ENCODE assay signal across 8 cellular contexts in genomic region chr16:58128181-58128631, GRCh38.
DNase-seq lines count a peak whose midpoint lies in the region; ATAC-seq and TF ChIP-seq lines count a peak whose summit lies in the region.

No MANE protein-coding gene starts in this region.

- H3K36me3 ChIP-seq in ACC112 (ENCODE audit: insufficient read depth, low read length) (no peaks in the 10 kb centered on the region), mucosa of rectum (ENCODE audit: control insufficient read depth in 2 of 2, insufficient read depth in 2 of 2, low read length in 2 of 2) (no peaks in the 10 kb centered on the region)

- H3K4me3 ChIP-seq in ACC112 (ENCODE audit: low read depth, low read length) (peak overlapping the region; percentile 95), choroid plexus epithelial cell (ENCODE audit: low read depth, low read length) (peak overlapping the region; percentile 91), mucosa of rectum (ENCODE audit: low read length in 2 of 2) (peak overlapping the region; percentile 79 to 84)

- H3K27me3 ChIP-seq in ACC112 (ENCODE audit: insufficient read depth, low read length) (no peaks in the 10 kb centered on the region), mucosa of rectum (ENCODE audit: control insufficient read depth in 2 of 2, insufficient read depth in 2 of 2, low read length in 2 of 2) (no peaks in the 10 kb centered on the region)

- H3K27ac ChIP-seq in ACC112 (ENCODE audit: low read depth, low read length) = peak overlapping the region; percentile 90
- H3K27ac ChIP-seq in mucosa of rectum (ENCODE audit: low read depth in 2 of 2, low read length in 2 of 2) = no peak overlapping the region

- peak overlapping the region; percentile 61 to 98 for H3K9ac ChIP-seq in mucosa of rectum (ENCODE audit: low read depth in 1 of 2, low read length in 2 of 2)

- H3K4me1 ChIP-seq in ACC112 (ENCODE audit: control insufficient read depth, insufficient read depth, low read length, unreplicated experiment) = peaks cover 28% of the 10 kb centered on the region
- H3K4me1 ChIP-seq in mucosa of rectum (ENCODE audit: control insufficient read depth in 2 of 2, insufficient read depth in 2 of 2, low read length in 2 of 2) = peaks cover 28 to 35% of the 10 kb centered on the region in 2 donors

- H2AFZ ChIP-seq in ACC112 (ENCODE audit: low read length, unreplicated experiment) = no peak overlapping the region

- in situ Hi-C loops in KBM-7 (cut with MboI; ENCODE audit: low pct_unique_long_range_greater_than_20kb, low sequenced_read_pairs) = no loop called here

- peak; percentile 26 for DNase-seq in KBM-7
- no peak for DNase-seq in choroid plexus epithelial cell (ENCODE audit: low read depth)
- no peak for DNase-seq in NCI-H2081 treated with DMSO at 0.1 percent for 48 hours (lab: John Stamatoyannopoulos, UW)

- no peak for TF ChIP-seq CTCF in choroid plexus epithelial cell (conservative IDR thresholded peaks at IDR 0.05; ENCODE audit: low read depth, low read length)

- H3K79me2 ChIP-seq in ACC112 (ENCODE audit: control insufficient read depth, insufficient read depth, low read length, unreplicated experiment) = peaks cover 48% of the 10 kb centered on the region

- no peaks in the 10 kb centered on the region for H3K9me3 ChIP-seq in mucosa of rectum (ENCODE audit: control insufficient read depth in 2 of 2, low read length in 2 of 2)

- no peak for ATAC-seq in GM18873 (IDR thresholded peaks at IDR 0.05; ENCODE audit: low FRiP score, unreplicated experiment)
- ATAC-seq in HG03521 (IDR thresholded peaks at IDR 0.05; ENCODE audit: unreplicated experiment) = no peak
- no peak for ATAC-seq in HG02678 (IDR thresholded peaks at IDR 0.05; ENCODE audit: unreplicated experiment)
